Comparison of ENCODE assay signal across 17 cellular contexts in the genomic region with DNA sequence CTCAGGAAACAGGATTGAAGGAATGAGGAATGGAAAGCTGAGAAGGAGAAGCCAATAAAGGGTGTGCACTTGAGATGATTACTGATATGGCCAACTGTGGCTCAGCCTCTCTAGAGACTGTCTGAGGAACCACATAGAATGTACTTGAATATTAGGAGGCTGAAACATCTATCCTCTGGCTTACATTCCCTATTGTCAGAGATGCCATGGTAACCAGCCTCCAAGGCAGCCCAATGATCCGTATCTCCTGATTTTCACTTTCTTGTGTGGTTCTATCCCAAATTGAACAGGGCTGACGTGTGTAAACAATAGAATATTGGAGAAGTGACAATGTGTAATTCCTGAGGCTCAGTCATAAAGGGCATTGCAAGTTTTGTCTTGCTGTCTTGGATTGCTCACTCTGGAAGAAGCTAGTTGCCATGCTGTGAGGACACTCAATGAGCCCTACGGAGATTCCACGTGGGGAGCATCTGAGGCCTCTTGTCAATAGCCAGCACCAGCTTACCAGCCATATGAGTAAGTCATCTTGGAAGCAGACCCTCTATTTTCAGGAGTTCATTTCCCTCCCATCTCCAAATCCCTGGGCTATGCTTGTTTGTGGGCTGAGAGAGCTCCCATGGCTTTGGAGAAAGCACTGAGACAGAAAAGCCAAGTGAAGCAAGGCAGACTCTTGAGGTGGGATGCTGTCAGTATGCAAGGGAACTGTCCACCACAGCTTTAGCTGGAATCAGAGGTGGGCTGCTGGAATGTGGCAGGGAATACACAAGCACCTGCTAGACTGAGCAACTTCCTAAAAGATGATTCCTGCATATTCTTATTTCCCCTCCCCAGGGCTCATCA.
"Had no signal": no experiment of that assay in that cellular context is flagged by ENCODE, and none has a peak within 500 bp of the region (broad histone marks: within the 10 kb centered on the region; RNA-seq: fewer than 3 reads in every experiment).

No MANE protein-coding gene starts in this region.

- FAIRE-seq: astrocyte, endometrium, islet of Langerhans, small intestine had no signal

- DNase-seq: activated CD4-positive, alpha-beta T cell treated with anti-CD3 and anti-CD28 coated beads, Interleukin-2, amount 50 U/mL, for 48 hours; activated naive CD4-positive, alpha-beta T cell treated with anti-CD3 and anti-CD28 coated beads for 36 hours; activated naive CD8-positive, alpha-beta T cell treated with anti-CD3 and anti-CD28 coated beads, Interleukin-2, amount 50 U/mL, for 24 hours; esophagus squamous epithelium; left lung; mucosa of descending colon; natural killer cell; small intestine; stimulated activated CD4-positive, alpha-beta T cell treated with anti-CD3 and anti-CD28 coated beads, Interleukin-4, amount 100 ng/mL, for 4 hours; stimulated activated CD8-positive, alpha-beta memory T cell treated with anti-CD3 and anti-CD28 coated beads, Interleukin-4, amount 100 ng/mL, for 48 hours; upper lobe of left lung; WERI-Rb-1 had no signal

- H3K36me3 ChIP-seq: esophagus squamous epithelium, gastroesophageal sphincter, left lung, right atrium auricular region, upper lobe of left lung, WERI-Rb-1 had no signal

- H3K4me3 ChIP-seq: esophagus squamous epithelium, gastroesophageal sphincter, left lung, mucosa of descending colon, right atrium auricular region, upper lobe of left lung had no signal

- H3K27ac ChIP-seq: esophagus squamous epithelium, gastroesophageal sphincter, left lung, right atrium auricular region, upper lobe of left lung, WERI-Rb-1 had no signal

- H3K27me3 ChIP-seq: esophagus squamous epithelium, right atrium auricular region, upper lobe of left lung had no signal

- H3K4me1 ChIP-seq: esophagus squamous epithelium, gastroesophageal sphincter, left lung, upper lobe of left lung had no signal

- H3K9me3 ChIP-seq: esophagus squamous epithelium, gastroesophageal sphincter, left lung, mucosa of descending colon, right atrium auricular region, upper lobe of left lung had no signal
